Comparison of ENCODE assay signal across 8 cellular contexts in the genomic region with DNA sequence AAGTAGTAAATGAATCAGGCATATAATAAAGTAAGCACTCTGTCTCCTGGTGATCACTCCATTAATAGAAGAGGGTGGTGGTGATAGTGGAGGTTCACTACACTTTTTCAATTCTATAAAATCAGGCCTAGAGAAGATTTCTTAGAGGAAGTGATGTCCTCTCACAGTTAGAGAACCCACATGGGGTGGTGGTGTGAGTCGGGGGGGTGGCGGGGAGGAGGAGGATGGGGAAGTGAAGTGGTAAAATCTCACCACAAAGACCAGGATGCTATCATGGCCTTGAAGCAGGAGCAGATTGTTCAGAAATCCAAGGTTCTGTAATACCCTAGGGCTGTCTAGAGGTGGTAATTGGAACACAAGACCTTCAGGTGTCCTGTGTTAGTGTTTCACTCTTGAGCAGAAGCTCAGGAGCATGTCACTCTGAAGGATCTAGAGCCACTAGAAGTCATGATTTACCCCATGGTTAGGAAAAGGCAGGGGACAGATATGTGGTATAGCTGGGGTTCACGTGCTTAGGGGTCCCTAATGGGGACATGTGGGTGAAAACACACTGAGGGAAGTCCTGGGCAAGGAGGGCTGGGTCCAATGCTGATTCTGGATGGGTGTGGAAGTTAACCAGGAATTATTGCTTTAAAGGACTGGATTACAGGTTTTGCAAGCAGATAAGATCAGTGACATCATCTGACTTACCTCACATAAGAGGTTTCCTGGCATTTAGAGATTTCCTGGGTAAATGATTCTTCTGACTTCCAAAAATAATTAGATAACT. TPM values are rescaled to one million over a fixed set of nuclear protein-coding genes. Genes with fewer than 3 reads are reported as not detected.
DNase-seq lines count a peak whose midpoint lies in the region; ATAC-seq and TF ChIP-seq lines count a peak whose summit lies in the region.

No MANE protein-coding gene starts in this region.

- ATAC-seq in HG03571 (IDR thresholded peaks at IDR 0.05; ENCODE audit: unreplicated experiment): peak; percentile 54
- no peak for ATAC-seq in GM19035 (IDR thresholded peaks at IDR 0.05; ENCODE audit: unreplicated experiment)

- no peaks in the 10 kb centered on the region for H3K27me3 ChIP-seq in brain microvascular endothelial cell (replicated peaks)

- peak; percentile 2 for DNase-seq in EH (ENCODE audit: low read depth)
- peak; percentile 55 for DNase-seq in activated T-cell treated with anti-CD3 and anti-CD28 coated beads, Interleukin-2, amount 50 U/mL, for 1 hour
- peak; percentile 17 for DNase-seq in kidney glomerular epithelial cell (lab: John Stamatoyannopoulos, UW)
- DNase-seq in stimulated activated naive CD4-positive, alpha-beta T cell treated with Interleukin-2 at 50 U/mL for 16 hours (lab: John Stamatoyannopoulos, UW): peak; percentile 28
- no peak for DNase-seq in Calu3
- no peak for DNase-seq in brain microvascular endothelial cell

- H3K27me3 Mint-ChIP-seq in Calu3 (ENCODE audit: unreplicated experiment): no peaks in the 10 kb centered on the region

- no peaks in the 10 kb centered on the region for H3K4me1 Mint-ChIP-seq in Calu3 (ENCODE audit: low read depth, unreplicated experiment)

- H3K27ac Mint-ChIP-seq in Calu3 (ENCODE audit: unreplicated experiment): no peak overlapping the region

- intact Hi-C loops in Calu3 (cut with micrococcal nuclease; ENCODE audit: unreplicated experiment): no loop called here

- BruUV-seq in Calu3 (replicated peaks; lab: Mats Ljungman, UMichigan): no TSS peak

- H3K9me3 Mint-ChIP-seq in Calu3 (ENCODE audit: low read depth, unreplicated experiment): no peaks in the 10 kb centered on the region

- H3K36me3 ChIP-seq in brain microvascular endothelial cell (replicated peaks): no peaks in the 10 kb centered on the region

- no peak overlapping the region for H3K4me3 ChIP-seq in brain microvascular endothelial cell (ENCODE audit: low read depth, low read length)

- CTCF ChIA-PET in Calu3 (lab: Charles Lee): interaction anchor here (1.0 to 1.6 kb wide), 2 partner anchors 23 to 129 kb away, joined by 3 to 4 read pairs; no protein-coding TSS in a partner anchor

- in situ Hi-C loops in brain microvascular endothelial cell (cut with HindIII; ENCODE audit: low pct_ligation_motif_present, low sequenced_read_pairs): no loop called here

- H3K27ac ChIP-seq in brain microvascular endothelial cell: no peak overlapping the region

- H3K4me3 Mint-ChIP-seq in Calu3 (ENCODE audit: low read depth, unreplicated experiment): no peak overlapping the region

- no peak for TF ChIP-seq CTCF in Calu3 (IDR thresholded peaks at IDR 0.05; ENCODE audit: unreplicated experiment)
- TF ChIP-seq CTCF in brain microvascular endothelial cell (IDR thresholded peaks at IDR 0.05; ENCODE audit: low read depth, low read length, missing control alignments): no peak

- H3K36me3 Mint-ChIP-seq in Calu3 (ENCODE audit: insufficient read depth, unreplicated experiment): no peaks in the 10 kb centered on the region

RNA-seq across cellular contexts. Expression of a gene that starts 31.0 kb away (rescaled TPM):
- total RNA-seq in Calu3 (2022): 0.50 and 0.98 TPM in 2 replicates

RNA-seq across cellular contexts. Expression of a gene that starts 42.1 kb away (rescaled TPM):
- 34.6 and 38.9 TPM in 2 replicates for total RNA-seq in Calu3 (2022)

Comparison
In these comparisons a context has a peak if more than half of its experiments do, and no peak if none do; other contexts are left out.
1. DNase-seq: peak in EH (single experiment), activated T-cell treated with anti-CD3 and anti-CD28 coated beads, Interleukin-2, amount 50 U/mL, for 1 hour (single experiment), kidney glomerular epithelial cell (single experiment) and stimulated activated naive CD4-positive, alpha-beta T cell treated with Interleukin-2 at 50 U/mL for 16 hours (single experiment); none in Calu3 (single experiment) and brain microvascular endothelial cell (single experiment).